In genomic region chr1:213300433-213300832, GRCh38 we compare ENCODE assay signal across 1 cellular context.
TF ChIP-seq lines count a peak whose summit lies in the region.

No MANE protein-coding gene starts in this region.

TF ChIP-seq in K562, 482 proteins besides CTCF, POLR2A, EP300 and RAD21 (continued from another document):
- TF ChIP-seq PBX2 (CRISPR knock-in tag; IDR thresholded peaks at IDR 0.05; ENCODE audit: low read depth) (peak; percentile 33; the same call in 1 of the 2 replicates), PBX2 (tag; conservative IDR thresholded peaks at IDR 0.05; ENCODE audit: low read depth) (no peak)
